In the genomic region with DNA sequence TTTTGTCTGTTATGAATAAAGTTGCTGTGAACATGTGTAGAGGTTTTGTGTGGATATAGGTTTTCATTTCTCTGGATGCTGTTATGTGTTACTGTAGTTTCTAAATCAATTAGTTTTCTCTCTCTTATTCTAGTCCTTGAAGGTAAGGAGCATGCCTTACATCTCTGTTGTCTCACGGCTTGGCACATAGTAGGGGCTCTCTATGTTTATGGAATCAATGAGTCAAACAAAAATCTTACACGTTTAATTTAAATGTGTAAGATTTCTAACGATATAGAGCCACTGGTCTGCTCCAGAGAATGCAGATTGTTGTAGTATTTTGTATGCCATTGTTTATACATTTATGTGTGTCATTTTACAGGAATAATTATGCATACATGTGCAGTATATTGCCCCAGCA, we compare ENCODE assay signal across 40 cellular contexts.
"Had no signal": no experiment of that assay in that cellular context is flagged by ENCODE, and none has a peak within 500 bp of the region (broad histone marks: within the 10 kb centered on the region; RNA-seq: fewer than 3 reads in every experiment).

No MANE protein-coding gene starts in this region.

- ATAC-seq: activated naive CD4-positive, alpha-beta T cell treated with anti-CD3 and anti-CD28 coated beads, Interleukin-2, amount 50 U/mL, for 72 hours; activated naive CD8-positive, alpha-beta T cell treated with anti-CD3 and anti-CD28 coated beads, Interleukin-2, amount 50 U/mL, for 24 hours; activated T-cell treated with anti-CD3 and anti-CD28 coated beads, Interleukin-2, amount 50 U/mL, for 4 hours; activated T-cell treated with anti-CD3 and anti-CD28 coated beads, Interleukin-2, amount 50 U/mL, for 72 hours; activated T-helper 17 cell treated with anti-CD3 and anti-CD28 coated beads, Interleukin-2, amount 50 U/mL, for 72 hours; body of pancreas had no signal

- H3K9me3 Mint-ChIP-seq: activated naive CD4-positive, alpha-beta T cell treated with anti-CD3 and anti-CD28 coated beads for 36 hours; activated naive CD4-positive, alpha-beta T cell treated with anti-CD3 and anti-CD28 coated beads, Interleukin-2, amount 10 ng/mL, durations not matched to agents 7 days and 5 days; activated naive CD4-positive, alpha-beta T cell treated with anti-CD3 and anti-CD28 coated beads, Interleukin-2, amount 50 U/mL, for 24 hours; activated naive CD4-positive, alpha-beta T cell treated with anti-CD3 and anti-CD28 coated beads, Interleukin-2, amount 50 U/mL, for 72 hours; activated naive CD8-positive, alpha-beta T cell treated with anti-CD3 and anti-CD28 coated beads for 36 hours; activated naive CD8-positive, alpha-beta T cell treated with anti-CD3 and anti-CD28 coated beads, Interleukin-2, amount 10 ng/mL, durations not matched to agents 7 days and 5 days; activated naive CD8-positive, alpha-beta T cell treated with anti-CD3 and anti-CD28 coated beads, Interleukin-2, amount 50 U/mL, for 24 hours; activated T-cell treated with anti-CD3 and anti-CD28 coated beads, Interleukin-2, amount 50 U/mL, for 24 hours; activated T-cell treated with anti-CD3 and anti-CD28 coated beads, Interleukin-2, amount 50 U/mL, for 4 hours; activated T-cell treated with anti-CD3 and anti-CD28 coated beads, Interleukin-2, amount 50 U/mL, for 72 hours; activated T-helper 1 cell treated with anti-CD3 and anti-CD28 coated beads, Interleukin-12 subunit alpha, Interleukin-12 subunit beta, Interleukin-2, Interleukin-4 antibody, amounts not matched to agents 30 ng/mL and 10 ng/mL and 1 ng/mL, durations not matched to agents 14 hours and 24 hours and 36 hours; activated T-helper 17 cell treated with anti-CD3 and anti-CD28 coated beads, Interleukin-2, amount 50 U/mL, for 72 hours; activated T-helper 2 cell treated with anti-CD3 and anti-CD28 coated beads, Interferon-gamma antibody, Interleukin-2, Interleukin-4, amounts not matched to agents 10 μg/mL and 5 μg/mL and 100 μg/mL, durations not matched to agents 14 hours and 24 hours and 36 hours; brain; central memory CD8-positive, alpha-beta T cell had no signal

- H3K4me3 Mint-ChIP-seq: activated naive CD4-positive, alpha-beta T cell treated with anti-CD3 and anti-CD28 coated beads for 36 hours; activated naive CD4-positive, alpha-beta T cell treated with anti-CD3 and anti-CD28 coated beads, Interleukin-2, amount 10 ng/mL, durations not matched to agents 7 days and 5 days; activated naive CD4-positive, alpha-beta T cell treated with anti-CD3 and anti-CD28 coated beads, Interleukin-2, amount 50 U/mL, for 24 hours; activated naive CD8-positive, alpha-beta T cell; activated naive CD8-positive, alpha-beta T cell treated with anti-CD3 and anti-CD28 coated beads for 36 hours; activated naive CD8-positive, alpha-beta T cell treated with anti-CD3 and anti-CD28 coated beads, Interleukin-2, amount 10 ng/mL, durations not matched to agents 7 days and 5 days; activated naive CD8-positive, alpha-beta T cell treated with anti-CD3 and anti-CD28 coated beads, Interleukin-2, amount 50 U/mL, for 24 hours; activated T-cell treated with anti-CD3 and anti-CD28 coated beads, Interleukin-2, amount 50 U/mL, for 24 hours; activated T-cell treated with anti-CD3 and anti-CD28 coated beads, Interleukin-2, amount 50 U/mL, for 4 hours; activated T-cell treated with anti-CD3 and anti-CD28 coated beads, Interleukin-2, amount 50 U/mL, for 72 hours; activated T-helper 1 cell treated with anti-CD3 and anti-CD28 coated beads, Interleukin-12 subunit alpha, Interleukin-12 subunit beta, Interleukin-2, Interleukin-4 antibody, amounts not matched to agents 30 ng/mL and 10 ng/mL and 1 ng/mL, durations not matched to agents 14 hours and 24 hours and 36 hours; activated T-helper 17 cell treated with anti-CD3 and anti-CD28 coated beads, Interleukin-2, amount 50 U/mL, for 72 hours; brain; central memory CD8-positive, alpha-beta T cell had no signal

- H3K4me1 ChIP-seq: adrenal gland, ascending aorta, body of pancreas, breast epithelium had no signal

- H3K36me3 Mint-ChIP-seq: activated naive CD4-positive, alpha-beta T cell treated with anti-CD3 and anti-CD28 coated beads, Interleukin-2, amount 50 U/mL, for 24 hours had no signal

- H3K27me3 Mint-ChIP-seq: activated naive CD4-positive, alpha-beta T cell treated with anti-CD3 and anti-CD28 coated beads, Interleukin-2, amount 10 ng/mL, durations not matched to agents 7 days and 5 days; activated naive CD4-positive, alpha-beta T cell treated with anti-CD3 and anti-CD28 coated beads, Interleukin-2, amount 50 U/mL, for 24 hours; activated naive CD8-positive, alpha-beta T cell; activated naive CD8-positive, alpha-beta T cell treated with anti-CD3 and anti-CD28 coated beads for 36 hours; activated naive CD8-positive, alpha-beta T cell treated with anti-CD3 and anti-CD28 coated beads, Interleukin-2, amount 10 ng/mL, durations not matched to agents 7 days and 5 days; activated naive CD8-positive, alpha-beta T cell treated with anti-CD3 and anti-CD28 coated beads, Interleukin-2, amount 50 U/mL, for 24 hours; activated T-cell treated with anti-CD3 and anti-CD28 coated beads, Interleukin-2, amount 50 U/mL, for 24 hours; activated T-helper 17 cell treated with anti-CD3 and anti-CD28 coated beads, Interleukin-2, amount 50 U/mL, for 72 hours; brain; central memory CD8-positive, alpha-beta T cell had no signal

- H3K4me1 Mint-ChIP-seq: activated naive CD4-positive, alpha-beta T cell treated with anti-CD3 and anti-CD28 coated beads, Interleukin-2, amount 10 ng/mL, durations not matched to agents 7 days and 5 days; activated naive CD4-positive, alpha-beta T cell treated with anti-CD3 and anti-CD28 coated beads, Interleukin-2, amount 50 U/mL, for 24 hours; activated naive CD8-positive, alpha-beta T cell treated with anti-CD3 and anti-CD28 coated beads for 36 hours; activated naive CD8-positive, alpha-beta T cell treated with anti-CD3 and anti-CD28 coated beads, Interleukin-2, amount 10 ng/mL, durations not matched to agents 7 days and 5 days; activated naive CD8-positive, alpha-beta T cell treated with anti-CD3 and anti-CD28 coated beads, Interleukin-2, amount 50 U/mL, for 24 hours; activated T-helper 17 cell treated with anti-CD3 and anti-CD28 coated beads, Interleukin-2, amount 50 U/mL, for 72 hours; brain; central memory CD8-positive, alpha-beta T cell had no signal

- H3K27ac Mint-ChIP-seq: activated naive CD4-positive, alpha-beta T cell treated with anti-CD3 and anti-CD28 coated beads for 36 hours; activated naive CD4-positive, alpha-beta T cell treated with anti-CD3 and anti-CD28 coated beads, Interleukin-2, amount 10 ng/mL, durations not matched to agents 7 days and 5 days; activated naive CD4-positive, alpha-beta T cell treated with anti-CD3 and anti-CD28 coated beads, Interleukin-2, amount 50 U/mL, for 24 hours; activated naive CD4-positive, alpha-beta T cell treated with anti-CD3 and anti-CD28 coated beads, Interleukin-2, amount 50 U/mL, for 72 hours; activated naive CD8-positive, alpha-beta T cell; activated naive CD8-positive, alpha-beta T cell treated with anti-CD3 and anti-CD28 coated beads for 36 hours; activated naive CD8-positive, alpha-beta T cell treated with anti-CD3 and anti-CD28 coated beads, Interleukin-2, amount 10 ng/mL, durations not matched to agents 7 days and 5 days; activated naive CD8-positive, alpha-beta T cell treated with anti-CD3 and anti-CD28 coated beads, Interleukin-2, amount 50 U/mL, for 24 hours; activated T-cell treated with anti-CD3 and anti-CD28 coated beads, Interleukin-2, amount 50 U/mL, for 24 hours; activated T-cell treated with anti-CD3 and anti-CD28 coated beads, Interleukin-2, amount 50 U/mL, for 72 hours; activated T-helper 17 cell treated with anti-CD3 and anti-CD28 coated beads, Interleukin-2, amount 50 U/mL, for 72 hours; activated T-helper 2 cell treated with anti-CD3 and anti-CD28 coated beads, Interferon-gamma antibody, Interleukin-2, Interleukin-4, amounts not matched to agents 10 μg/mL and 5 μg/mL and 100 μg/mL, durations not matched to agents 14 hours and 24 hours and 36 hours; brain had no signal

- DNase-seq: activated effector memory CD4-positive, alpha-beta T cell treated with anti-CD3 and anti-CD28 coated beads, Interleukin-2, amount 50 U/mL, for 16 hours; activated effector memory CD4-positive, alpha-beta T cell treated with Interleukin-2 at 50 U/mL for 16 hours; activated gamma-delta T cell; activated gamma-delta T cell treated with Interleukin-2 at 50 U/mL for 16 hours; activated naive CD4-positive, alpha-beta T cell; activated naive CD4-positive, alpha-beta T cell treated with anti-CD3 and anti-CD28 coated beads for 36 hours; activated naive CD4-positive, alpha-beta T cell treated with anti-CD3 and anti-CD28 coated beads, Interleukin-2, amount 10 ng/mL, durations not matched to agents 7 days and 5 days; activated naive CD4-positive, alpha-beta T cell treated with anti-CD3 and anti-CD28 coated beads, Interleukin-2, amount 50 U/mL, for 16 hours; activated naive CD4-positive, alpha-beta T cell treated with Interleukin-2 at 50 U/mL for 16 hours; activated naive CD8-positive, alpha-beta T cell treated with anti-CD3 and anti-CD28 coated beads for 36 hours; activated naive CD8-positive, alpha-beta T cell treated with anti-CD3 and anti-CD28 coated beads, Interleukin-2, amount 10 ng/mL, durations not matched to agents 7 days and 5 days; activated naive CD8-positive, alpha-beta T cell treated with anti-CD3 and anti-CD28 coated beads, Interleukin-2, amount 50 U/mL, for 24 hours; activated T-cell treated with anti-CD3 and anti-CD28 coated beads, Interleukin-2, amount 50 U/mL, for 1 hour; activated T-cell treated with anti-CD3 and anti-CD28 coated beads, Interleukin-2, amount 50 U/mL, for 24 hours; activated T-cell treated with anti-CD3 and anti-CD28 coated beads, Interleukin-2, amount 50 U/mL, for 4 hours; activated T-cell treated with anti-CD3 and anti-CD28 coated beads, Interleukin-2, amount 50 U/mL, for 48 hours; activated T-cell treated with anti-CD3 and anti-CD28 coated beads, Interleukin-2, amount 50 U/mL, for 72 hours; adrenal gland; amniotic stem cell; amygdala; anterior cingulate cortex; aorta; body of pancreas; brain microvascular endothelial cell; caudate nucleus; central memory CD4-positive, alpha-beta T cell; cerebellar nuclear complex had no signal

- FAIRE-seq: astrocyte, bronchial epithelial cell had no signal

- H3K27ac ChIP-seq: adrenal gland, ascending aorta, body of pancreas, brain microvascular endothelial cell, breast epithelium, cardiac muscle cell had no signal

- H3K9me3 ChIP-seq: adrenal gland, ascending aorta, body of pancreas, breast epithelium had no signal

- H3K4me3 ChIP-seq: adrenal gland, ascending aorta, body of pancreas, breast epithelium, cardiac muscle cell had no signal

- H3K36me3 ChIP-seq: adrenal gland, ascending aorta, brain microvascular endothelial cell, breast epithelium had no signal

- H3K27me3 ChIP-seq: adrenal gland, ascending aorta, body of pancreas, brain microvascular endothelial cell, breast epithelium, cardiac muscle cell had no signal
